Comparison of ENCODE assay signal across 1 cellular context in genomic region chr3:50372349-50372748, GRCh38.
TF ChIP-seq lines count a peak whose summit lies in the region.

No MANE protein-coding gene starts in this region.

TF ChIP-seq in SK-N-SH, 30 proteins besides CTCF, POLR2A, EP300 and RAD21 (continued from another document):
- TF ChIP-seq REST (IDR thresholded peaks at IDR 0.05; ENCODE audit: low read depth, low read length) (no peak), RXRA (IDR thresholded peaks at IDR 0.05; ENCODE audit: borderline replicate concordance, low read depth) (no peak), NRF1 (IDR thresholded peaks at IDR 0.05; ENCODE audit: low read depth, low read length) (no peak), USF1 (IDR thresholded peaks at IDR 0.05; ENCODE audit: borderline replicate concordance, low read depth) (no peak)
- TF ChIP-seq, protein P1, sequence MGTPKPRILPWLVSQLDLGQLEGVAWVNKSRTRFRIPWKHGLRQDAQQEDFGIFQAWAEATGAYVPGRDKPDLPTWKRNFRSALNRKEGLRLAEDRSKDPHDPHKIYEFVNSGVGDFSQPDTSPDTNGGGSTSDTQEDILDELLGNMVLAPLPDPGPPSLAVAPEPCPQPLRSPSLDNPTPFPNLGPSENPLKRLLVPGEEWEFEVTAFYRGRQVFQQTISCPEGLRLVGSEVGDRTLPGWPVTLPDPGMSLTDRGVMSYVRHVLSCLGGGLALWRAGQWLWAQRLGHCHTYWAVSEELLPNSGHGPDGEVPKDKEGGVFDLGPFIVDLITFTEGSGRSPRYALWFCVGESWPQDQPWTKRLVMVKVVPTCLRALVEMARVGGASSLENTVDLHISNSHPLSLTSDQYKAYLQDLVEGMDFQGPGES (IDR thresholded peaks at IDR 0.05; ENCODE audit: low read depth, low read length): no peak
